6 cellular contexts compared by ENCODE assay signal in the genomic region with DNA sequence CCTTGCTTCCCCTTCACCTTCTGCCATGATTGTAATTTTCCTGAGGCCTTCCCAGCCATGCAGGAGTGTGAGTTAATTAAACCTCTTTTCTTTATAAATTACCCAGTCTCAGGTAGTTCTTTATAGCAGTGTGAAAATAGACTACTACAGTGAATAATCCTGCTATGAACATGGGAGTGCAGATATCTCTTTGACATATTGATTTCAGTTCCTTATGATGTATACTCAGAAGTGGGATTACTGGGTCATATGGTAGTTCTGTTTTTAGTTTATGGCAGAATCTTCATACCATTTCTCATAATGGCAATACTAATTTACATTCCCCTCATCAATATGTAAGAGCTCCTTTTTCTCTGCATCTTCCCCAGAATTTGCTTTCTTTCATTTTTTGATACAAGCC. TPM values are rescaled to one million over a fixed set of nuclear protein-coding genes. Genes with fewer than 3 reads are reported as not detected.
"Had no signal": no experiment of that assay in that cellular context is flagged by ENCODE, and none has a peak within 500 bp of the region (broad histone marks: within the 10 kb centered on the region; RNA-seq: fewer than 3 reads in every experiment).

No MANE protein-coding gene starts in this region.

- H3K36me3 Mint-ChIP-seq: IgD-negative memory B cell had no signal

- H3K27me3 Mint-ChIP-seq: IgD-negative memory B cell had no signal

- H3K4me3 Mint-ChIP-seq: IgD-negative memory B cell had no signal

- DNase-seq: IMR-90, KBM-7 had no signal

- H3K27ac Mint-ChIP-seq: IgD-negative memory B cell had no signal

- ATAC-seq: HepG2, K562 had no signal

- H3K4me1 Mint-ChIP-seq: IgD-negative memory B cell had no signal

RNA-seq across cellular contexts. Expression of a gene that starts 26.0 kb away (rescaled TPM):
- total RNA-seq: HT1080, IMR-90, K562 had no signal

RNA-seq across cellular contexts. Expression of a gene that starts 26.2 kb away (rescaled TPM):
- total RNA-seq: HT1080 had no signal
